ENCODE assay signal across 9 cellular contexts in genomic region chr9:97109194-97109811, GRCh38.
DNase-seq lines count a peak whose midpoint lies in the region; ATAC-seq and TF ChIP-seq lines count a peak whose summit lies in the region.
"Had no signal": no experiment of that assay in that cellular context is flagged by ENCODE, and none has a peak within 500 bp of the region (broad histone marks: within the 10 kb centered on the region; RNA-seq: fewer than 3 reads in every experiment).

No MANE protein-coding gene starts in this region.

- H3K36me3 Mint-ChIP-seq in stimulated activated naive B cell treated with anti-CD40 and anti-IgM and Interleukin-4, amounts not matched to agents 10 μg/mL and 1 μg/mL and 100 μg/mL, for 72 hours, result no peaks in the 10 kb centered on the region

- ATAC-seq in stimulated activated naive B cell treated with anti-CD40 and anti-IgM and Interleukin-4, amounts not matched to agents 10 μg/mL and 1 μg/mL and 100 μg/mL, for 72 hours (replicated peaks), result peak; percentile 60 to 70
- ATAC-seq in HG02840 (IDR thresholded peaks at IDR 0.05; ENCODE audit: low FRiP score, unreplicated experiment), result no peak
- ATAC-seq in HG03097 (IDR thresholded peaks at IDR 0.05; ENCODE audit: low FRiP score, unreplicated experiment), result no peak

- DNase-seq in ACHN (peak; percentile 56), NCI-H82 (lab: John Stamatoyannopoulos, UW) (peak; percentile 67), amniotic epithelial cell (ENCODE audit: low read depth) (peak; percentile 29), islet precursor cell (peak; percentile 81)
- no peak for DNase-seq in stimulated activated naive B cell treated with anti-CD40 and anti-IgM and Interleukin-4, amounts not matched to agents 10 μg/mL and 1 μg/mL and 100 μg/mL, for 72 hours

- H3K27me3 Mint-ChIP-seq in stimulated activated naive B cell treated with anti-CD40 and anti-IgM and Interleukin-4, amounts not matched to agents 10 μg/mL and 1 μg/mL and 100 μg/mL, for 72 hours, result peaks cover 12 to 26% of the 10 kb centered on the region in 2 donors

- no peak overlapping the region for H3K27ac Mint-ChIP-seq in stimulated activated naive B cell treated with anti-CD40 and anti-IgM and Interleukin-4, amounts not matched to agents 10 μg/mL and 1 μg/mL and 100 μg/mL, for 72 hours
- H3K27ac Mint-ChIP-seq: dendritic cell treated with granulocyte-macrophage colony-stimulating factor and Interleukin-4, amounts not matched to agents 40 ng/mL and 50 ng/mL, for 4 days had no signal

- peaks cover 0 to 2% of the 10 kb centered on the region in 2 donors for H3K9me3 Mint-ChIP-seq in stimulated activated naive B cell treated with anti-CD40 and anti-IgM and Interleukin-4, amounts not matched to agents 10 μg/mL and 1 μg/mL and 100 μg/mL, for 72 hours
- H3K9me3 Mint-ChIP-seq: dendritic cell treated with granulocyte-macrophage colony-stimulating factor and Interleukin-4, amounts not matched to agents 40 ng/mL and 50 ng/mL, for 4 days had no signal

- peaks cover 0 to 5% of the 10 kb centered on the region in 2 donors for H3K4me1 Mint-ChIP-seq in stimulated activated naive B cell treated with anti-CD40 and anti-IgM and Interleukin-4, amounts not matched to agents 10 μg/mL and 1 μg/mL and 100 μg/mL, for 72 hours

- no peak overlapping the region for H3K4me3 Mint-ChIP-seq in stimulated activated naive B cell treated with anti-CD40 and anti-IgM and Interleukin-4, amounts not matched to agents 10 μg/mL and 1 μg/mL and 100 μg/mL, for 72 hours
- H3K4me3 Mint-ChIP-seq: dendritic cell treated with granulocyte-macrophage colony-stimulating factor and Interleukin-4, amounts not matched to agents 40 ng/mL and 50 ng/mL, for 4 days had no signal

- TF ChIP-seq CTCF in GM12874 (IDR thresholded peaks at IDR 0.05; ENCODE audit: insufficient read depth, low read depth, low read length), result peak; percentile 59

- in situ Hi-C loops in ACHN (cut with HindIII; ENCODE audit: low pct_ligation_motif_present, low pct_unique_long_range_greater_than_20kb, low sequenced_read_pairs), result no loop called here

Comparison
In these comparisons a context has a peak if more than half of its experiments do, and no peak if none do; other contexts are left out.
1. ATAC-seq: peak in stimulated activated naive B cell treated with anti-CD40 and anti-IgM and Interleukin-4, amounts not matched to agents 10 μg/mL and 1 μg/mL and 100 μg/mL, for 72 hours (2 of 2); none in HG02840 (single experiment) and HG03097 (single experiment).